Comparison of ENCODE assay signal across 10 cellular contexts in genomic region chr3:29279830-29280229, GRCh38. TPM values are rescaled to one million over a fixed set of nuclear protein-coding genes. Genes with fewer than 3 reads are reported as not detected.
DNase-seq lines count a peak whose midpoint lies in the region; ATAC-seq and TF ChIP-seq lines count a peak whose summit lies in the region.
"Had no signal": no experiment of that assay in that cellular context is flagged by ENCODE, and none has a peak within 500 bp of the region (broad histone marks: within the 10 kb centered on the region; RNA-seq: fewer than 3 reads in every experiment).

No MANE protein-coding gene starts in this region.

- no peaks in the 10 kb centered on the region for H3K27me3 ChIP-seq in CD8-positive, alpha-beta T cell (ENCODE audit: insufficient read depth, low read length)
- H3K27me3 ChIP-seq in left ventricle myocardium inferior (ENCODE audit: low read depth), result no peaks in the 10 kb centered on the region

- H3K27me3 Mint-ChIP-seq in CD8-positive, alpha-beta T cell (ENCODE audit: low read depth), result peaks cover 17% of the 10 kb centered on the region
- peaks cover 3% of the 10 kb centered on the region for H3K27me3 Mint-ChIP-seq in activated T-helper 1 cell treated with anti-CD3 and anti-CD28 coated beads, Interleukin-12 subunit alpha, Interleukin-12 subunit beta, Interleukin-2, Interleukin-4 antibody, amounts not matched to agents 30 ng/mL and 10 ng/mL and 1 ng/mL, durations not matched to agents 14 hours and 24 hours and 36 hours (ENCODE audit: insufficient read depth)

- no peak for ATAC-seq in CD8-positive, alpha-beta T cell
- peak; percentile 14 for ATAC-seq in sciatic nerve
- ATAC-seq: activated CD8-positive, alpha-beta memory T cell treated with anti-CD3 and anti-CD28 coated beads, Interleukin-2, amount 10 ng/mL, durations not matched to agents 7 days and 5 days; Panc1 had no signal

- no peak overlapping the region for H3K4me3 ChIP-seq in CD8-positive, alpha-beta T cell (ENCODE audit: low read depth, low read length)
- peak overlapping the region; percentile 80 for H3K4me3 ChIP-seq in left ventricle myocardium inferior

- H3K36me3 ChIP-seq in CD8-positive, alpha-beta T cell (ENCODE audit: insufficient read depth, low read length), result no peaks in the 10 kb centered on the region
- H3K36me3 ChIP-seq in left ventricle myocardium inferior, result no peaks in the 10 kb centered on the region

- H3K27ac ChIP-seq in CD8-positive, alpha-beta T cell (ENCODE audit: low read depth, low read length), result no peak overlapping the region
- H3K27ac ChIP-seq in left ventricle myocardium inferior (replicated peaks), result peak overlapping the region; percentile 94

- H3K9me3 Mint-ChIP-seq in CD8-positive, alpha-beta T cell, result no peaks in the 10 kb centered on the region
- H3K9me3 Mint-ChIP-seq in activated T-helper 1 cell treated with anti-CD3 and anti-CD28 coated beads, Interleukin-12 subunit alpha, Interleukin-12 subunit beta, Interleukin-2, Interleukin-4 antibody, amounts not matched to agents 30 ng/mL and 10 ng/mL and 1 ng/mL, durations not matched to agents 14 hours and 24 hours and 36 hours, result no peaks in the 10 kb centered on the region

- no peak for DNase-seq in CD8-positive, alpha-beta T cell
- no peak for DNase-seq in activated T-helper 1 cell treated with anti-CD3 and anti-CD28 coated beads, Interleukin-12 subunit alpha, Interleukin-12 subunit beta, Interleukin-2, Interleukin-4 antibody, amounts not matched to agents 30 ng/mL and 10 ng/mL and 1 ng/mL, durations not matched to agents 14 hours and 24 hours and 36 hours (ENCODE audit: low spot score)
- DNase-seq in left ventricle myocardium inferior (no peak), sciatic nerve (ENCODE audit: low spot score) (no peak), SIG-M5 treated with dmso at 0.1 percent for 504 hours (lab: John Stamatoyannopoulos, UW; ENCODE audit: unreplicated experiment) (no peak), NCI-H82 (lab: John Stamatoyannopoulos, UW) (no peak), NCI-H2196 (lab: John Stamatoyannopoulos, UW; ENCODE audit: unreplicated experiment) (no peak), HPDE6-E6E7 (ENCODE audit: extremely low spot score) (no peak)
- DNase-seq: activated CD8-positive, alpha-beta memory T cell treated with anti-CD3 and anti-CD28 coated beads, Interleukin-2, amount 10 ng/mL, durations not matched to agents 7 days and 5 days had no signal

- intact Hi-C loops in CD8-positive, alpha-beta T cell (cut with DNase I, micrococcal nuclease), result no loop called here
- intact Hi-C loops in activated T-helper 1 cell treated with anti-CD3 and anti-CD28 coated beads, Interleukin-12 subunit alpha, Interleukin-12 subunit beta, Interleukin-2, Interleukin-4 antibody, amounts not matched to agents 30 ng/mL and 10 ng/mL and 1 ng/mL, durations not matched to agents 14 hours and 24 hours and 36 hours (cut with micrococcal nuclease), result loop anchor here (10.0 kb wide), 2 partner anchors 125 to 935 kb away; partner anchors contain the start of genes AZI2 and ZCWPW2
- intact Hi-C loops in left ventricle myocardium inferior (cut with micrococcal nuclease) (loop anchor here (5.0 to 10.0 kb wide), 4 partner anchors 135 to 477 kb away; no protein-coding TSS in a partner anchor), sciatic nerve (cut with DNase I) (no loop called here)

- H3K36me3 Mint-ChIP-seq in CD8-positive, alpha-beta T cell, result no peaks in the 10 kb centered on the region
- H3K36me3 Mint-ChIP-seq in activated T-helper 1 cell treated with anti-CD3 and anti-CD28 coated beads, Interleukin-12 subunit alpha, Interleukin-12 subunit beta, Interleukin-2, Interleukin-4 antibody, amounts not matched to agents 30 ng/mL and 10 ng/mL and 1 ng/mL, durations not matched to agents 14 hours and 24 hours and 36 hours (ENCODE audit: low read depth), result no peaks in the 10 kb centered on the region
- H3K36me3 Mint-ChIP-seq: activated CD8-positive, alpha-beta memory T cell treated with anti-CD3 and anti-CD28 coated beads, Interleukin-2, amount 10 ng/mL, durations not matched to agents 7 days and 5 days had no signal

- H3K4me1 ChIP-seq in CD8-positive, alpha-beta T cell (ENCODE audit: insufficient read depth, low read length), result peaks cover 10% of the 10 kb centered on the region
- peaks cover 45% of the 10 kb centered on the region for H3K4me1 ChIP-seq in left ventricle myocardium inferior

- H3K27ac Mint-ChIP-seq in CD8-positive, alpha-beta T cell, result no peak overlapping the region
- no peak overlapping the region for H3K27ac Mint-ChIP-seq in activated T-helper 1 cell treated with anti-CD3 and anti-CD28 coated beads, Interleukin-12 subunit alpha, Interleukin-12 subunit beta, Interleukin-2, Interleukin-4 antibody, amounts not matched to agents 30 ng/mL and 10 ng/mL and 1 ng/mL, durations not matched to agents 14 hours and 24 hours and 36 hours
- H3K27ac Mint-ChIP-seq: activated CD8-positive, alpha-beta memory T cell treated with anti-CD3 and anti-CD28 coated beads, Interleukin-2, amount 10 ng/mL, durations not matched to agents 7 days and 5 days had no signal

- TF ChIP-seq CTCF in CD8-positive, alpha-beta T cell (IDR thresholded peaks at IDR 0.05), result no peak
- TF ChIP-seq CTCF in left ventricle myocardium inferior (IDR thresholded peaks at IDR 0.05; ENCODE audit: borderline replicate concordance), result no peak

- POLR2A ChIA-PET in CD8-positive, alpha-beta T cell (lab: Charles Lee), result no interaction called here

- no peaks in the 10 kb centered on the region for H3K9me3 ChIP-seq in CD8-positive, alpha-beta T cell (ENCODE audit: low read length)
- no peaks in the 10 kb centered on the region for H3K9me3 ChIP-seq in left ventricle myocardium inferior (replicated peaks)

- peaks cover 27% of the 10 kb centered on the region for H3K4me1 Mint-ChIP-seq in CD8-positive, alpha-beta T cell (ENCODE audit: low read depth)
- peaks cover 41% of the 10 kb centered on the region for H3K4me1 Mint-ChIP-seq in activated T-helper 1 cell treated with anti-CD3 and anti-CD28 coated beads, Interleukin-12 subunit alpha, Interleukin-12 subunit beta, Interleukin-2, Interleukin-4 antibody, amounts not matched to agents 30 ng/mL and 10 ng/mL and 1 ng/mL, durations not matched to agents 14 hours and 24 hours and 36 hours (ENCODE audit: low read depth)

- peak overlapping the region; percentile 2 for H3K4me3 Mint-ChIP-seq in CD8-positive, alpha-beta T cell
- peak overlapping the region; percentile 39 for H3K4me3 Mint-ChIP-seq in activated T-helper 1 cell treated with anti-CD3 and anti-CD28 coated beads, Interleukin-12 subunit alpha, Interleukin-12 subunit beta, Interleukin-2, Interleukin-4 antibody, amounts not matched to agents 30 ng/mL and 10 ng/mL and 1 ng/mL, durations not matched to agents 14 hours and 24 hours and 36 hours

- CTCF ChIA-PET in CD8-positive, alpha-beta T cell (lab: Charles Lee), result no interaction called here

RNA-seq across cellular contexts. Expression of gene RBMS3, which starts 1.0 kb away (rescaled TPM):
- under 1 TPM in 1 of 2 experiments, not detected in 1; 0.56 TPM for total RNA-seq in CD8-positive, alpha-beta T cell
- total RNA-seq in activated T-helper 1 cell treated with anti-CD3 and anti-CD28 coated beads, Interleukin-12 subunit alpha, Interleukin-12 subunit beta, Interleukin-2, Interleukin-4 antibody, amounts not matched to agents 30 ng/mL and 10 ng/mL and 1 ng/mL, durations not matched to agents 14 hours and 24 hours and 36 hours, result 3.4 and 3.7 TPM in 2 replicates
- total RNA-seq in left ventricle myocardium inferior (25.3 TPM), sciatic nerve (161 TPM)

Comparison
In these comparisons a context has a peak if more than half of its experiments do, and no peak if none do; other contexts are left out.
1. intact Hi-C loops: an anchor here in activated T-helper 1 cell treated with anti-CD3 and anti-CD28 coated beads, Interleukin-12 subunit alpha, Interleukin-12 subunit beta, Interleukin-2, Interleukin-4 antibody, amounts not matched to agents 30 ng/mL and 10 ng/mL and 1 ng/mL, durations not matched to agents 14 hours and 24 hours and 36 hours (10.0 kb wide) and left ventricle myocardium inferior (5.0 to 10.0 kb wide); none called in CD8-positive, alpha-beta T cell and sciatic nerve.